ENCODE assay signal across 22 cellular contexts in genomic region chr1:8494681-8495080, GRCh38.
DNase-seq lines count a peak whose midpoint lies in the region; ATAC-seq and TF ChIP-seq lines count a peak whose summit lies in the region.
"Had no signal": no experiment of that assay in that cellular context is flagged by ENCODE, and none has a peak within 500 bp of the region (broad histone marks: within the 10 kb centered on the region; RNA-seq: fewer than 3 reads in every experiment).

No MANE protein-coding gene starts in this region.

- H3K36me3 ChIP-seq in Karpas-422 (ENCODE audit: insufficient read depth, low read length): no peaks in the 10 kb centered on the region
- H3K36me3 ChIP-seq in uterus: no peaks in the 10 kb centered on the region
- H3K36me3 ChIP-seq: HAP-1 had no signal

- H3K4me1 ChIP-seq in Karpas-422 (ENCODE audit: low read length) (peaks cover 70% of the 10 kb centered on the region), uterus (peaks cover 0 to 4% of the 10 kb centered on the region in 2 donors)
- H3K4me1 ChIP-seq: HAP-1 had no signal

- TF ChIP-seq POLR2A in uterus (IDR thresholded peaks at IDR 0.05): no peak

- no peaks in the 10 kb centered on the region for H3K9me3 ChIP-seq in Karpas-422 (ENCODE audit: low read length)
- H3K9me3 ChIP-seq in uterus: no peaks in the 10 kb centered on the region
- H3K9me3 ChIP-seq: HAP-1, SJCRH30 had no signal

- peaks cover 23% of the 10 kb centered on the region for H3K36me3 Mint-ChIP-seq in endothelial cell (ENCODE audit: low read depth, unreplicated experiment)

- H3K27ac ChIP-seq in Karpas-422 (ENCODE audit: low read length): peak overlapping the region; percentile 94
- H3K27ac ChIP-seq in uterus: peak overlapping the region; percentile 63 to 81
- H3K27ac ChIP-seq: SJCRH30 had no signal

- no peak overlapping the region for H2AFZ ChIP-seq in Karpas-422 (ENCODE audit: low read length)
- H2AFZ ChIP-seq: PC-9 had no signal

- no peaks in the 10 kb centered on the region for H3K4me1 Mint-ChIP-seq in endothelial cell (ENCODE audit: unreplicated experiment)

- H3K4me3 ChIP-seq in Karpas-422 (ENCODE audit: low read length) (no peak overlapping the region), uterus (no peak overlapping the region)
- H3K4me3 ChIP-seq: HAP-1, PC-9, SJCRH30 had no signal

- ATAC-seq in Right ventricle myocardium superior (ENCODE audit: poor library complexity) (peak; percentile 21), Right ventricle myocardium inferior (no peak), GM21576 (IDR thresholded peaks at IDR 0.05; ENCODE audit: unreplicated experiment) (no peak)
- ATAC-seq: foreskin keratinocyte had no signal

- TF ChIP-seq CTCF in endothelial cell (IDR thresholded peaks at IDR 0.05; ENCODE audit: unreplicated experiment): no peak
- no peak for TF ChIP-seq CTCF in uterus (IDR thresholded peaks at IDR 0.05)

- peak overlapping the region; percentile 77 for H3K27ac Mint-ChIP-seq in endothelial cell (ENCODE audit: unreplicated experiment)
- H3K27ac Mint-ChIP-seq: activated naive CD8-positive, alpha-beta T cell treated with anti-CD3 and anti-CD28 coated beads for 36 hours; T-helper 1 cell treated with Interleukin-12 subunit alpha and Interleukin-12 subunit beta and Interleukin-4 antibody, amounts not matched to agents 30 μg/mL and 1 μg/mL, for 36 hours had no signal

- no peaks in the 10 kb centered on the region for H3K9me2 ChIP-seq in Karpas-422 (replicated peaks; ENCODE audit: insufficient read depth, low read length)

- peaks cover 4% of the 10 kb centered on the region; the same call in 1 of the 2 replicates for H3K79me2 ChIP-seq in Karpas-422 (ENCODE audit: low read length)

- H3K9ac ChIP-seq in Karpas-422 (ENCODE audit: low read length): no peak overlapping the region

- peak overlapping the region; percentile 22 for H3K4me2 ChIP-seq in Karpas-422 (ENCODE audit: low read depth, low read length, poor library complexity, severe bottlenecking)

- intact Hi-C loops in Right ventricle myocardium superior (cut with DNase I) (no loop called here), Right ventricle myocardium inferior (cut with DNase I) (no loop called here), uterus (cut with DNase I; ENCODE audit: low total_unique reads) (no loop called here)

- H3K27me3 ChIP-seq in Karpas-422 (ENCODE audit: low read length) (no peaks in the 10 kb centered on the region), uterus (no peaks in the 10 kb centered on the region)
- H3K27me3 ChIP-seq: foreskin keratinocyte, SJCRH30 had no signal

- DNase-seq in Right ventricle myocardium superior (no peak), Right ventricle myocardium inferior (ENCODE audit: missing footprints) (no peak), Karpas-422 (peak; percentile 52), endothelial cell (ENCODE audit: low spot score) (no peak), uterus (no peak), NCI-H226 (no peak), DMS153 treated with DMSO at 0.1 percent for 48 hours (lab: John Stamatoyannopoulos, UW; ENCODE audit: unreplicated experiment) (no peak)
- DNase-seq: activated naive CD8-positive, alpha-beta T cell treated with anti-CD3 and anti-CD28 coated beads for 36 hours; DMS79; foreskin keratinocyte; hippocampal formation; KBM-7; NCI-H187; NCI-H2227 treated with DMSO at 0.1 percent for 48 hours; NCI-H82; SJCRH30; small intestine; stimulated activated naive CD4-positive, alpha-beta T cell had no signal

- no peak overlapping the region for H3K4me3 Mint-ChIP-seq in endothelial cell (ENCODE audit: unreplicated experiment)
- H3K4me3 Mint-ChIP-seq: activated naive CD8-positive, alpha-beta T cell treated with anti-CD3 and anti-CD28 coated beads for 36 hours; T-helper 1 cell treated with Interleukin-12 subunit alpha and Interleukin-12 subunit beta and Interleukin-4 antibody, amounts not matched to agents 30 μg/mL and 1 μg/mL, for 36 hours had no signal

- no peaks in the 10 kb centered on the region for H4K20me1 ChIP-seq in Karpas-422 (ENCODE audit: insufficient read depth, low read depth, low read length)

- no peaks in the 10 kb centered on the region for H3K9me3 Mint-ChIP-seq in endothelial cell (ENCODE audit: unreplicated experiment)
- H3K9me3 Mint-ChIP-seq: T-helper 1 cell treated with Interleukin-12 subunit alpha and Interleukin-12 subunit beta and Interleukin-4 antibody, amounts not matched to agents 30 μg/mL and 1 μg/mL, for 36 hours had no signal

- H3K27me3 Mint-ChIP-seq in endothelial cell (ENCODE audit: unreplicated experiment): no peaks in the 10 kb centered on the region
- H3K27me3 Mint-ChIP-seq: activated naive CD8-positive, alpha-beta T cell treated with anti-CD3 and anti-CD28 coated beads for 36 hours had no signal
